In the genomic region with DNA sequence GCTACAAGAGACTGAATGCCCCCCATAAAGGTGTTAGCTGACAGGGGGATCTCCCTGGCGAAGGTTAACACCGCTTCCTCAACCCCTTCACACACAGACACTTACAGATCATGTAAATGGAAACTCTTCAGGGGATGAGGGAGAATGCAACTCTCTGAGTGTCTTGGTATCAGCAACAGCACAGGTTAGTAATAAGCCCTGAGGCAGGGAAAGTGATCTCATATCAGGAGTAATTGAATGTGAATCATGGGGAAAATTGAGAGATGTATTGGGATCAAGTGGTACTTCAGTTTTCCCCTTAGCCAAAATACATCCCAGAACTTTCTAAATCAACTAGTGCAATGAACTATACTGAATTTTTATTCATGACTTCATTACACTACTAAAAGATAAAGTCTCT, we compare ENCODE assay signal across 34 cellular contexts. TPM values are rescaled to one million over a fixed set of nuclear protein-coding genes. Genes with fewer than 3 reads are reported as not detected.
"Had no signal": no experiment of that assay in that cellular context is flagged by ENCODE, and none has a peak within 500 bp of the region (broad histone marks: within the 10 kb centered on the region; RNA-seq: fewer than 3 reads in every experiment).

No MANE protein-coding gene starts in this region.

- H3K27me3 ChIP-seq: left lung, neural progenitor cell, right atrium auricular region, thyroid gland, vagina had no signal

- H2AFZ ChIP-seq: neural progenitor cell had no signal

- H3K9me3 ChIP-seq: esophagus muscularis mucosa, heart right ventricle, left lung, prostate gland, right atrium auricular region, stomach, thyroid gland, vagina had no signal

- FAIRE-seq: islet of Langerhans had no signal

- H3K4me2 ChIP-seq: neural progenitor cell, smooth muscle cell had no signal

- H3K4me1 ChIP-seq: esophagus muscularis mucosa, heart right ventricle, left lung, neural progenitor cell, prostate gland, right atrium auricular region, stomach, thyroid gland, vagina had no signal

- H3K4me3 ChIP-seq: esophagus muscularis mucosa, heart right ventricle, left lung, neural progenitor cell, prostate gland, right atrium auricular region, smooth muscle cell, stomach, thyroid gland, vagina had no signal

- DNase-seq: effector CD8-positive, alpha-beta T cell; endodermal cell; foreskin melanocyte; glutamatergic neuron; heart right ventricle; hippocampal formation; left cardiac atrium; left lung; mesendoderm; midbrain; naive thymus-derived CD4-positive, alpha-beta T cell; stimulated activated CD4-positive, alpha-beta T cell treated with anti-CD3 and anti-CD28 coated beads, Interleukin-2, amount 100 ng/mL, for 24 hours; stimulated activated CD4-positive, alpha-beta T cell treated with anti-CD3 and anti-CD28 coated beads, Interleukin-4, amount 100 ng/mL, for 24 hours; stimulated activated naive CD4-positive, alpha-beta T cell treated with Interleukin-2 at 50 U/mL for 16 hours; stomach; thyroid gland had no signal

- H3K36me3 ChIP-seq: esophagus muscularis mucosa, heart right ventricle, left lung, neural progenitor cell, prostate gland, right atrium auricular region, stomach, thyroid gland, vagina had no signal

- H3K27ac ChIP-seq: esophagus muscularis mucosa, heart right ventricle, left lung, neural progenitor cell, prostate gland, right atrium auricular region, stomach, thyroid gland, vagina had no signal

RNA-seq across cellular contexts. Expression of gene OR2J3, which starts 23.8 kb away (rescaled TPM):
- total RNA-seq: endodermal cell; epithelial cell of proximal tubule; esophagus muscularis mucosa; fibroblast of lung; heart right ventricle; kidney epithelial cell; left cardiac atrium; left lung; lower leg skin; lung microvascular endothelial cell; naive thymus-derived CD4-positive, alpha-beta T cell; osteocyte; right atrium auricular region; sciatic nerve; smooth muscle cell; stomach; subcutaneous adipose tissue; temporal lobe; thyroid gland; ureter; vagina had no signal

RNA-seq across cellular contexts. Expression of gene OR2J1, which starts 32.4 kb away (rescaled TPM):
- total RNA-seq: endodermal cell; epithelial cell of proximal tubule; esophagus muscularis mucosa; fibroblast of lung; heart right ventricle; kidney epithelial cell; left cardiac atrium; left lung; lower leg skin; lung microvascular endothelial cell; mucosa of gallbladder; naive thymus-derived CD4-positive, alpha-beta T cell; osteocyte; right atrium auricular region; sciatic nerve; smooth muscle cell; stomach; subcutaneous adipose tissue; thyroid gland; ureter; vagina had no signal

RNA-seq across cellular contexts. Expression of gene OR2J2, which starts 39.0 kb away (rescaled TPM):
- total RNA-seq: endodermal cell; epithelial cell of proximal tubule; esophagus muscularis mucosa; fibroblast of lung; heart right ventricle; kidney epithelial cell; left cardiac atrium; left lung; lower leg skin; lung microvascular endothelial cell; mucosa of gallbladder; naive thymus-derived CD4-positive, alpha-beta T cell; osteocyte; right atrium auricular region; sciatic nerve; smooth muscle cell; stomach; subcutaneous adipose tissue; temporal lobe; ureter; vagina had no signal

RNA-seq across cellular contexts. Expression of gene OR2B3, which starts 44.6 kb away (rescaled TPM):
- total RNA-seq: endodermal cell; epithelial cell of proximal tubule; esophagus muscularis mucosa; fibroblast of lung; heart right ventricle; kidney epithelial cell; left cardiac atrium; left lung; lower leg skin; lung microvascular endothelial cell; mucosa of gallbladder; naive thymus-derived CD4-positive, alpha-beta T cell; osteocyte; prostate gland; right atrium auricular region; sciatic nerve; smooth muscle cell; stomach; subcutaneous adipose tissue; temporal lobe; thyroid gland; ureter; vagina had no signal
